Comparison of ENCODE assay signal across 22 cellular contexts in the genomic region with DNA sequence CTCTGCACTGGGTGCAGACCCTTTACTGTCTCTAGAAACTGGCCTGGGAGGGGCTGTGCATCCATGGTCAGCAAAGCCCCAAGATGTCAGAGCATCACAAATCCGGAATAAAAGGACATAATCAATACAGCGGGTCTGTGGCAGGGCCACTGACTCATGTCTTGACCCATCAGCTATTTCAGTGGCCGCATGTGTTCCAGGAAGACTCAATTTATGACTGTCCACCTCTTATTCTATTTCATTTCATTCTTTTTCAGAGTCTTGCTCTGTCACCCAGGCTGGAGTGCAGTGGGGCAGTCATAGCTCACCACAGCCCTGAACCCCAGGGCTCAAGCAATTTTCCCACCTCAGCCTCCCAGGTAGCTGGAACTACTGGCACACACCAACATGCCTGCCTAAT. TPM values are rescaled to one million over a fixed set of nuclear protein-coding genes. Genes with fewer than 3 reads are reported as not detected.
DNase-seq lines count a peak whose midpoint lies in the region; ATAC-seq and TF ChIP-seq lines count a peak whose summit lies in the region.
"Had no signal": no experiment of that assay in that cellular context is flagged by ENCODE, and none has a peak within 500 bp of the region (broad histone marks: within the 10 kb centered on the region; RNA-seq: fewer than 3 reads in every experiment).

No MANE protein-coding gene starts in this region.

- H3K4me3 Mint-ChIP-seq in activated CD8-positive, alpha-beta T cell treated with anti-CD3 and anti-CD28 coated beads for 36 hours: no peak overlapping the region
- H3K4me3 Mint-ChIP-seq in activated CD8-positive, alpha-beta T cell treated with anti-CD3 and anti-CD28 coated beads, Interleukin-2, amount 10 ng/mL, durations not matched to agents 7 days and 5 days: no peak overlapping the region
- H3K4me3 Mint-ChIP-seq in activated B cell treated with CpG ODN at 0.5 μM for 24 hours: no peak overlapping the region
- no peak overlapping the region for H3K4me3 Mint-ChIP-seq in effector memory CD8-positive, alpha-beta T cell
- H3K4me3 Mint-ChIP-seq in stimulated activated effector memory CD8-positive, alpha-beta T cell treated with anti-CD3 and anti-CD28 coated beads, Interleukin-12 subunit alpha, Interleukin-12 subunit beta, amount 100 ng/mL, for 72 hours: no peak overlapping the region

- no peaks in the 10 kb centered on the region for H3K9me3 Mint-ChIP-seq in activated CD8-positive, alpha-beta T cell treated with anti-CD3 and anti-CD28 coated beads for 36 hours
- no peaks in the 10 kb centered on the region for H3K9me3 Mint-ChIP-seq in activated CD8-positive, alpha-beta T cell treated with anti-CD3 and anti-CD28 coated beads, Interleukin-2, amount 10 ng/mL, durations not matched to agents 7 days and 5 days (ENCODE audit: insufficient read depth)
- H3K9me3 Mint-ChIP-seq in activated B cell treated with CpG ODN at 0.5 μM for 24 hours: no peaks in the 10 kb centered on the region
- no peaks in the 10 kb centered on the region for H3K9me3 Mint-ChIP-seq in effector memory CD8-positive, alpha-beta T cell
- no peaks in the 10 kb centered on the region for H3K9me3 Mint-ChIP-seq in stimulated activated effector memory CD8-positive, alpha-beta T cell treated with anti-CD3 and anti-CD28 coated beads, Interleukin-12 subunit alpha, Interleukin-12 subunit beta, amount 100 ng/mL, for 72 hours

- no peak overlapping the region for H3K4me3 ChIP-seq in WERI-Rb-1 (ENCODE audit: low read depth, low read length)
- H3K4me3 ChIP-seq: K562, lung, MG63, suprapubic skin had no signal

- no peak overlapping the region for H3K27ac ChIP-seq in WERI-Rb-1
- H3K27ac ChIP-seq: suprapubic skin had no signal

- CTCF ChIA-PET in activated CD8-positive, alpha-beta T cell treated with anti-CD3 and anti-CD28 coated beads for 36 hours (lab: Charles Lee): interaction anchor here (1.1 kb wide), 1 partner anchor 286 kb away, joined by 4 read pairs; no protein-coding TSS in a partner anchor
- CTCF ChIA-PET in activated CD8-positive, alpha-beta T cell treated with anti-CD3 and anti-CD28 coated beads, Interleukin-2, amount 10 ng/mL, durations not matched to agents 7 days and 5 days (lab: Charles Lee): no interaction called here
- CTCF ChIA-PET in activated B cell treated with CpG ODN at 0.5 μM for 24 hours (lab: Charles Lee): no interaction called here

- intact Hi-C loops in activated CD8-positive, alpha-beta T cell treated with anti-CD3 and anti-CD28 coated beads for 36 hours (cut with micrococcal nuclease): no loop called here
- intact Hi-C loops in activated B cell treated with CpG ODN at 0.5 μM for 24 hours (cut with micrococcal nuclease): no loop called here

- DNase-seq in activated CD8-positive, alpha-beta T cell treated with anti-CD3 and anti-CD28 coated beads for 36 hours: no peak
- DNase-seq in activated CD8-positive, alpha-beta T cell treated with anti-CD3 and anti-CD28 coated beads, Interleukin-2, amount 10 ng/mL, durations not matched to agents 7 days and 5 days: no peak
- no peak for DNase-seq in activated B cell treated with CpG ODN at 0.5 μM for 24 hours
- no peak for DNase-seq in effector memory CD8-positive, alpha-beta T cell
- no peak for DNase-seq in stimulated activated effector memory CD8-positive, alpha-beta T cell treated with anti-CD3 and anti-CD28 coated beads, Interleukin-12 subunit alpha, Interleukin-12 subunit beta, amount 100 ng/mL, for 72 hours (ENCODE audit: low spot score in 2 of 2)
- no peak for DNase-seq in WERI-Rb-1
- DNase-seq in GDM1 (lab: John Stamatoyannopoulos, UW): no peak
- DNase-seq in NCI-H345 (lab: John Stamatoyannopoulos, UW): no peak
- DNase-seq: AML-193; amniotic stem cell; COR-L47; DMS79; MG63; NCI-H1417; NCI-H446; NCI-H82; stimulated activated CD8-positive, alpha-beta memory T cell treated with anti-CD3 and anti-CD28 coated beads, Interleukin-4, amount 100 ng/mL, for 48 hours; T1000 had no signal

- POLR2A ChIA-PET in activated CD8-positive, alpha-beta T cell treated with anti-CD3 and anti-CD28 coated beads for 36 hours (lab: Charles Lee): no interaction called here
- POLR2A ChIA-PET in activated CD8-positive, alpha-beta T cell treated with anti-CD3 and anti-CD28 coated beads, Interleukin-2, amount 10 ng/mL, durations not matched to agents 7 days and 5 days (lab: Charles Lee): no interaction called here
- POLR2A ChIA-PET in activated B cell treated with CpG ODN at 0.5 μM for 24 hours (lab: Charles Lee): no interaction called here

- no peak for ATAC-seq in activated CD8-positive, alpha-beta T cell treated with anti-CD3 and anti-CD28 coated beads for 36 hours
- ATAC-seq in activated CD8-positive, alpha-beta T cell treated with anti-CD3 and anti-CD28 coated beads, Interleukin-2, amount 10 ng/mL, durations not matched to agents 7 days and 5 days: no peak
- no peak for ATAC-seq in activated B cell treated with CpG ODN at 0.5 μM for 24 hours (ENCODE audit: low read depth)
- no peak for ATAC-seq in effector memory CD8-positive, alpha-beta T cell (replicated peaks)
- ATAC-seq in stimulated activated effector memory CD8-positive, alpha-beta T cell treated with anti-CD3 and anti-CD28 coated beads, Interleukin-12 subunit alpha, Interleukin-12 subunit beta, amount 100 ng/mL, for 72 hours: no peak
- ATAC-seq: K562, SK-N-SH treated with all-trans-retinoic acid at 6 μM for 48 hours had no signal

- H3K27ac Mint-ChIP-seq in activated CD8-positive, alpha-beta T cell treated with anti-CD3 and anti-CD28 coated beads for 36 hours: peak overlapping the region; percentile 78
- no peak overlapping the region for H3K27ac Mint-ChIP-seq in activated CD8-positive, alpha-beta T cell treated with anti-CD3 and anti-CD28 coated beads, Interleukin-2, amount 10 ng/mL, durations not matched to agents 7 days and 5 days
- peak overlapping the region; percentile 53 for H3K27ac Mint-ChIP-seq in activated B cell treated with CpG ODN at 0.5 μM for 24 hours
- H3K27ac Mint-ChIP-seq in effector memory CD8-positive, alpha-beta T cell: peak overlapping the region; percentile 67 to 77
- H3K27ac Mint-ChIP-seq in stimulated activated effector memory CD8-positive, alpha-beta T cell treated with anti-CD3 and anti-CD28 coated beads, Interleukin-12 subunit alpha, Interleukin-12 subunit beta, amount 100 ng/mL, for 72 hours: peak overlapping the region; percentile 91

- no peaks in the 10 kb centered on the region for H3K27me3 ChIP-seq in WERI-Rb-1 (ENCODE audit: insufficient read depth, low read depth, severe bottlenecking)
- H3K27me3 ChIP-seq: MG63, suprapubic skin had no signal

- H3K27me3 Mint-ChIP-seq in activated CD8-positive, alpha-beta T cell treated with anti-CD3 and anti-CD28 coated beads for 36 hours: no peaks in the 10 kb centered on the region
- no peaks in the 10 kb centered on the region for H3K27me3 Mint-ChIP-seq in activated CD8-positive, alpha-beta T cell treated with anti-CD3 and anti-CD28 coated beads, Interleukin-2, amount 10 ng/mL, durations not matched to agents 7 days and 5 days (ENCODE audit: low read depth)
- no peaks in the 10 kb centered on the region for H3K27me3 Mint-ChIP-seq in activated B cell treated with CpG ODN at 0.5 μM for 24 hours
- H3K27me3 Mint-ChIP-seq in effector memory CD8-positive, alpha-beta T cell: no peaks in the 10 kb centered on the region

- TF ChIP-seq CTCF in activated CD8-positive, alpha-beta T cell treated with anti-CD3 and anti-CD28 coated beads for 36 hours (IDR thresholded peaks at IDR 0.05): no peak
- TF ChIP-seq CTCF in activated B cell treated with CpG ODN at 0.5 μM for 24 hours (IDR thresholded peaks at IDR 0.05) (no peak), WERI-Rb-1 (IDR thresholded peaks at IDR 0.05; ENCODE audit: low read depth, low read length) (no peak)

- H3K4me1 Mint-ChIP-seq in activated CD8-positive, alpha-beta T cell treated with anti-CD3 and anti-CD28 coated beads for 36 hours (ENCODE audit: low read depth): peaks cover 3% of the 10 kb centered on the region
- no peaks in the 10 kb centered on the region for H3K4me1 Mint-ChIP-seq in activated CD8-positive, alpha-beta T cell treated with anti-CD3 and anti-CD28 coated beads, Interleukin-2, amount 10 ng/mL, durations not matched to agents 7 days and 5 days (ENCODE audit: low read depth)
- H3K4me1 Mint-ChIP-seq in activated B cell treated with CpG ODN at 0.5 μM for 24 hours: no peaks in the 10 kb centered on the region
- peaks cover 0 to 2% of the 10 kb centered on the region in 2 donors for H3K4me1 Mint-ChIP-seq in effector memory CD8-positive, alpha-beta T cell (ENCODE audit: low read depth in 2 of 2)
- H3K4me1 Mint-ChIP-seq in stimulated activated effector memory CD8-positive, alpha-beta T cell treated with anti-CD3 and anti-CD28 coated beads, Interleukin-12 subunit alpha, Interleukin-12 subunit beta, amount 100 ng/mL, for 72 hours: peaks cover 26% of the 10 kb centered on the region

- no peaks in the 10 kb centered on the region for H3K9me3 ChIP-seq in WERI-Rb-1 (ENCODE audit: severe bottlenecking)
- H3K9me3 ChIP-seq: MG63, suprapubic skin had no signal

- peaks cover 2% of the 10 kb centered on the region for H3K36me3 Mint-ChIP-seq in activated CD8-positive, alpha-beta T cell treated with anti-CD3 and anti-CD28 coated beads for 36 hours (ENCODE audit: low read depth)
- H3K36me3 Mint-ChIP-seq in activated CD8-positive, alpha-beta T cell treated with anti-CD3 and anti-CD28 coated beads, Interleukin-2, amount 10 ng/mL, durations not matched to agents 7 days and 5 days (ENCODE audit: low read depth): peaks cover 9% of the 10 kb centered on the region
- peaks cover 63% of the 10 kb centered on the region for H3K36me3 Mint-ChIP-seq in activated B cell treated with CpG ODN at 0.5 μM for 24 hours (ENCODE audit: low read depth)
- H3K36me3 Mint-ChIP-seq in effector memory CD8-positive, alpha-beta T cell (ENCODE audit: insufficient read depth): peaks cover 79% of the 10 kb centered on the region
- H3K36me3 Mint-ChIP-seq in stimulated activated effector memory CD8-positive, alpha-beta T cell treated with anti-CD3 and anti-CD28 coated beads, Interleukin-12 subunit alpha, Interleukin-12 subunit beta, amount 100 ng/mL, for 72 hours: peaks cover 57% of the 10 kb centered on the region

- H3K36me3 ChIP-seq in WERI-Rb-1: no peaks in the 10 kb centered on the region

RNA-seq across cellular contexts. Expression of a gene that starts 53.2 kb away (rescaled TPM):
- total RNA-seq in activated CD8-positive, alpha-beta T cell treated with anti-CD3 and anti-CD28 coated beads for 36 hours: 1 to 10 TPM; 1.4 to 1.5 TPM
- total RNA-seq in activated CD8-positive, alpha-beta T cell treated with anti-CD3 and anti-CD28 coated beads, Interleukin-2, amount 10 ng/mL, durations not matched to agents 7 days and 5 days: 1 to 10 TPM in 1 of 2 experiments, under 1 TPM in 1; 0.99 to 1.5 TPM
- 0.61 and 1.0 TPM in 2 replicates for total RNA-seq in activated B cell treated with CpG ODN at 0.5 μM for 24 hours
